Comparison of ENCODE assay signal across 17 cellular contexts in the genomic region with DNA sequence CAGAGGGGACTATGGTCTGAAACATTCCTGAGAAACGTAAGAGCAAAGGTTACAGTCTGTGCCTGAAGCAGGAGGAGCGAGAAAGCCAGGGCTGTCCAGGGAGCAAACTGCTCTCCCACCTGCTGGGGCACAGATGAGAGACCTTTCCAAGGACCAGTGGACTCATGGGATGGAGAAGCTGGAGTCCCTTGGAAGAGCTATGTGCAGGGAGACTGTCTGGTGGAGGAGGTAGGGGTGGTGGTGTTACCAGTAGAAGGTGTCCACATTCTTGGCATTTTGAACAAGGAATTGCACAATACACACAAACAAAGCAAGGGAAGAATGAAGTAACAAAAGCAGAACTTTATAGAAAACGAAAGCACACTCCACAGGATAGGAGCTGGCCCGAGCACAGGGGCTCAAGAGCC.
A peak's percentile ranks its signal among the peaks of the same experiment; 100 is the strongest.
DNase-seq lines count a peak whose midpoint lies in the region; ATAC-seq and TF ChIP-seq lines count a peak whose summit lies in the region.
"Had no signal": no experiment of that assay in that cellular context is flagged by ENCODE, and none has a peak within 500 bp of the region (broad histone marks: within the 10 kb centered on the region; RNA-seq: fewer than 3 reads in every experiment).

No MANE protein-coding gene starts in this region.

- ATAC-seq in left ventricle myocardium superior, result peak; percentile 36
- no peak for ATAC-seq in heart right ventricle
- peak; percentile 55 for ATAC-seq in left lobe of liver
- no peak for ATAC-seq in HG02571 (IDR thresholded peaks at IDR 0.05; ENCODE audit: unreplicated experiment)
- no peak for ATAC-seq in GM19328 (IDR thresholded peaks at IDR 0.05; ENCODE audit: unreplicated experiment)
- ATAC-seq in GM21526 (IDR thresholded peaks at IDR 0.05; ENCODE audit: low FRiP score, unreplicated experiment), result no peak

- H3K36me3 ChIP-seq in heart right ventricle, result no peaks in the 10 kb centered on the region
- H3K36me3 ChIP-seq: adrenal gland, SJSA1 had no signal

- H3K27ac ChIP-seq in heart right ventricle, result peak overlapping the region in 1 of 10 donors; percentile 64
- H3K27ac ChIP-seq: adrenal gland, psoas muscle, SJSA1 had no signal

- intact Hi-C loops in left ventricle myocardium superior (cut with micrococcal nuclease), result no loop called here
- intact Hi-C loops in heart right ventricle (cut with DNase I), result no loop called here

- peaks cover 0 to 16% (median 0%) of the 10 kb centered on the region in 9 donors for H3K4me1 ChIP-seq in heart right ventricle
- H3K4me1 ChIP-seq: psoas muscle, SJSA1 had no signal

- peaks cover 0 to 9% (median 0%) of the 10 kb centered on the region in 11 donors for H3K9me3 ChIP-seq in heart right ventricle
- H3K9me3 ChIP-seq: adrenal gland, psoas muscle, SJSA1 had no signal

- H3K4me3 ChIP-seq in heart right ventricle, result peak overlapping the region in 1 of 10 donors; percentile 36
- H3K4me3 ChIP-seq: adrenal gland, psoas muscle, SJSA1 had no signal

- TF ChIP-seq CTCF in heart right ventricle (IDR thresholded peaks at IDR 0.05), result no peak

- DNase-seq in left ventricle myocardium superior (no peak), heart right ventricle (no peak), SIG-M5 (lab: John Stamatoyannopoulos, UW) (peak; percentile 27), left lobe of liver (ENCODE audit: low spot score) (no peak), NAMALWA (ENCODE audit: low spot score) (no peak)
- DNase-seq: activated CD4-positive, alpha-beta memory T cell treated with anti-CD3 and anti-CD28 coated beads for 36 hours; adrenal gland; GF-D8; glutamatergic neuron; kidney; NCI-H1930; NCI-H774; psoas muscle had no signal

- 75 to 77% methylated on average over 4 of the region's 4 CpGs for WGBS in heart right ventricle, 2 donors

- no peaks in the 10 kb centered on the region for H3K27me3 ChIP-seq in heart right ventricle
- H3K27me3 ChIP-seq: adrenal gland, SJSA1 had no signal

Comparison
In these comparisons a context has a peak if more than half of its experiments do, and no peak if none do; other contexts are left out.
1. ATAC-seq: peak in left ventricle myocardium superior (single experiment) and left lobe of liver (single experiment); none in heart right ventricle (0 of 8), HG02571 (single experiment), GM19328 (single experiment) and GM21526 (single experiment).